Comparison of ENCODE assay signal across 21 cellular contexts in genomic region chr19:49713236-49713845, GRCh38. TPM values are rescaled to one million over a fixed set of nuclear protein-coding genes. Genes with fewer than 3 reads are reported as not detected.
A peak's percentile ranks its signal among the peaks of the same experiment; 100 is the strongest.
DNase-seq lines count a peak whose midpoint lies in the region; ATAC-seq and TF ChIP-seq lines count a peak whose summit lies in the region.
"Had no signal": no experiment of that assay in that cellular context is flagged by ENCODE, and none has a peak within 500 bp of the region (broad histone marks: within the 10 kb centered on the region; RNA-seq: fewer than 3 reads in every experiment).

No MANE protein-coding gene starts in this region.

- H3K4me3 ChIP-seq in HFF-Myc (replicated peaks; ENCODE audit: low read depth, low read length) (peak overlapping the region; percentile 33; the same call in 1 of the 2 replicates), trophoblast cell (ENCODE audit: low read depth, low read length) (no peak overlapping the region)
- H3K4me3 ChIP-seq: SK-N-MC had no signal

- no peak overlapping the region for H2BK12ac ChIP-seq in trophoblast cell (ENCODE audit: low read length)

- no peak overlapping the region for H4K91ac ChIP-seq in trophoblast cell (ENCODE audit: low read depth, low read length)

- no peak overlapping the region for H3K27ac ChIP-seq in trophoblast cell (ENCODE audit: low read depth, low read length)
- H3K27ac ChIP-seq: neutrophil, SK-N-MC, testis had no signal

- H3K23ac ChIP-seq in trophoblast cell (ENCODE audit: low read length) = no peak overlapping the region

- no peak overlapping the region for H3K4ac ChIP-seq in trophoblast cell (ENCODE audit: low read depth, low read length)

- no peaks in the 10 kb centered on the region for H3K79me1 ChIP-seq in trophoblast cell (ENCODE audit: low read length)

- H3K27me3 ChIP-seq in trophoblast cell (ENCODE audit: insufficient read depth, low read length) = no peaks in the 10 kb centered on the region
- H3K27me3 ChIP-seq: neutrophil, testis had no signal

- H2BK5ac ChIP-seq in trophoblast cell (ENCODE audit: low read depth, low read length, poor library complexity) = no peak overlapping the region

- in situ Hi-C loops in GM13977 (cut with MboI; ENCODE audit: low pct_unique_long_range_greater_than_20kb, low sequenced_read_pairs, unreplicated experiment) = no loop called here

- H2BK120ac ChIP-seq in trophoblast cell (ENCODE audit: insufficient read depth, low read length, poor library complexity) = no peak overlapping the region

- POLR2A ChIA-PET in GM10248 (lab: Yijun Ruan, JAX) = interaction anchor here (0.6 kb wide), 1 partner anchor 38 kb away, joined by 3 read pairs; no protein-coding TSS in a partner anchor

- H4K12ac ChIP-seq in trophoblast cell (ENCODE audit: low read depth, low read length) = no peak overlapping the region

- no peak for TF ChIP-seq CTCF in HFF-Myc (IDR thresholded peaks at IDR 0.05; ENCODE audit: low read depth, low read length, missing control alignments)
- TF ChIP-seq CTCF in GM13977 (IDR thresholded peaks at IDR 0.05; ENCODE audit: extremely low read depth, insufficient read depth, missing control alignments) = no peak
- TF ChIP-seq CTCF in GM10248 (IDR thresholded peaks at IDR 0.05; ENCODE audit: control extremely low read depth, extremely low read depth, low read depth, missing control alignments) = no peak

- no peak overlapping the region for H3K4me3 Mint-ChIP-seq in central memory CD8-positive, alpha-beta T cell
- H3K4me3 Mint-ChIP-seq: activated CD8-positive, alpha-beta T cell treated with anti-CD3 and anti-CD28 coated beads for 36 hours; activated T-cell treated with anti-CD3 and anti-CD28 coated beads, Interleukin-2, amount 50 U/mL, for 4 hours; CD8-positive, alpha-beta T cell; stimulated activated effector memory CD8-positive, alpha-beta T cell treated with anti-CD3 and anti-CD28 coated beads, Interleukin-12 subunit alpha, Interleukin-12 subunit beta, amount 100 ng/mL, for 72 hours had no signal

- DNase-seq in HFF-Myc (ENCODE audit: extremely low read depth, low read depth) = no peak
- no peak for DNase-seq in central memory CD8-positive, alpha-beta T cell (ENCODE audit: low spot score in 2 of 2)
- peak; percentile 54 to 75 for DNase-seq in trophoblast cell
- no peak for DNase-seq in GM13977 (ENCODE audit: low spot score)
- no peak for DNase-seq in GM10248 (ENCODE audit: extremely low spot score)
- DNase-seq: activated CD8-positive, alpha-beta T cell treated with anti-CD3 and anti-CD28 coated beads for 36 hours; activated naive CD4-positive, alpha-beta T cell treated with anti-CD3 and anti-CD28 coated beads, Interleukin-2, amount 50 U/mL, for 16 hours; activated T-cell treated with anti-CD3 and anti-CD28 coated beads, Interleukin-2, amount 50 U/mL, for 4 hours; CD8-positive, alpha-beta T cell; DMS79; effector memory CD4-positive, alpha-beta T cell; head of caudate nucleus; left ventricle myocardium superior; NCI-H1436; retina; testis had no signal

- H3K9ac ChIP-seq in trophoblast cell (ENCODE audit: low read length) = no peak overlapping the region

- H2AFZ ChIP-seq in trophoblast cell (ENCODE audit: insufficient read depth, low read length, poor library complexity) = no peak overlapping the region

- H3K9me3 ChIP-seq in trophoblast cell (ENCODE audit: insufficient read depth, low read depth, low read length) = no peaks in the 10 kb centered on the region
- H3K9me3 ChIP-seq: neutrophil, testis had no signal

- WGBS in trophoblast cell (ENCODE audit: extremely low coverage, insufficient coverage, insufficient read length) = no CpG with 5 or more reads among the region's 8 CpGs

- CTCF ChIA-PET in GM10248 (lab: Yijun Ruan, JAX) = interaction anchor here (1.4 kb wide), 1 partner anchor 9 kb away, joined by 3 read pairs; no protein-coding TSS in a partner anchor

- H3K36me3 ChIP-seq in trophoblast cell (ENCODE audit: control insufficient read depth in 1 of 2, insufficient read depth in 2 of 2, low read length in 2 of 2) = no peaks in the 10 kb centered on the region
- H3K36me3 ChIP-seq: neutrophil had no signal

- H3K36me3 Mint-ChIP-seq in central memory CD8-positive, alpha-beta T cell (ENCODE audit: insufficient read depth) = peaks cover 2% of the 10 kb centered on the region

- no peak overlapping the region for H3K18ac ChIP-seq in trophoblast cell (ENCODE audit: low read length)

- H2AK5ac ChIP-seq in trophoblast cell (ENCODE audit: low read length) = no peak overlapping the region

- no peak overlapping the region for H3K14ac ChIP-seq in trophoblast cell (ENCODE audit: low read length)

- peak overlapping the region; percentile 55 for H3K27ac Mint-ChIP-seq in central memory CD8-positive, alpha-beta T cell (ENCODE audit: low read depth)
- H3K27ac Mint-ChIP-seq: activated CD8-positive, alpha-beta T cell treated with anti-CD3 and anti-CD28 coated beads for 36 hours; CD8-positive, alpha-beta T cell; stimulated activated effector memory CD8-positive, alpha-beta T cell treated with anti-CD3 and anti-CD28 coated beads, Interleukin-12 subunit alpha, Interleukin-12 subunit beta, amount 100 ng/mL, for 72 hours had no signal

- no peak overlapping the region for H4K8ac ChIP-seq in trophoblast cell (ENCODE audit: low read depth, low read length)

- no peaks in the 10 kb centered on the region for H3K79me2 ChIP-seq in trophoblast cell (ENCODE audit: control insufficient read depth, insufficient read depth, low read length, poor library complexity)

- no peak for ATAC-seq in central memory CD8-positive, alpha-beta T cell (replicated peaks; ENCODE audit: extremely low read depth, poor library complexity, severe bottlenecking)
- no peak for ATAC-seq in HG03039 (IDR thresholded peaks at IDR 0.05; ENCODE audit: unreplicated experiment)
- ATAC-seq: activated CD8-positive, alpha-beta T cell treated with anti-CD3 and anti-CD28 coated beads for 36 hours; activated T-cell treated with anti-CD3 and anti-CD28 coated beads, Interleukin-2, amount 50 U/mL, for 4 hours; CD8-positive, alpha-beta T cell; Panc1; stimulated activated effector memory CD8-positive, alpha-beta T cell treated with anti-CD3 and anti-CD28 coated beads, Interleukin-12 subunit alpha, Interleukin-12 subunit beta, amount 100 ng/mL, for 72 hours had no signal

- no peaks in the 10 kb centered on the region for H3K9me3 Mint-ChIP-seq in central memory CD8-positive, alpha-beta T cell
- H3K9me3 Mint-ChIP-seq: activated CD8-positive, alpha-beta T cell treated with anti-CD3 and anti-CD28 coated beads for 36 hours; activated T-cell treated with anti-CD3 and anti-CD28 coated beads, Interleukin-2, amount 50 U/mL, for 4 hours; CD8-positive, alpha-beta T cell; stimulated activated effector memory CD8-positive, alpha-beta T cell treated with anti-CD3 and anti-CD28 coated beads, Interleukin-12 subunit alpha, Interleukin-12 subunit beta, amount 100 ng/mL, for 72 hours had no signal

- peaks cover 7% of the 10 kb centered on the region for H3K4me1 Mint-ChIP-seq in central memory CD8-positive, alpha-beta T cell

- H3K4me2 ChIP-seq in trophoblast cell (ENCODE audit: low read length) = no peak overlapping the region

- H3K4me1 ChIP-seq in trophoblast cell (ENCODE audit: control insufficient read depth in 1 of 2, insufficient read depth in 2 of 2, low read length in 2 of 2) = peaks cover 6 to 7% of the 10 kb centered on the region in 2 experiments
- H3K4me1 ChIP-seq: testis had no signal

- H3K27me3 Mint-ChIP-seq in central memory CD8-positive, alpha-beta T cell = peaks cover 28% of the 10 kb centered on the region
- H3K27me3 Mint-ChIP-seq: activated CD8-positive, alpha-beta T cell treated with anti-CD3 and anti-CD28 coated beads for 36 hours had no signal

RNA-seq across cellular contexts. Expression of gene CPT1C, which starts 22.4 kb away (rescaled TPM):
- polyA plus RNA-seq in trophoblast cell (2013) = 8.9 and 10.1 TPM in 2 replicates

RNA-seq across cellular contexts. Expression of gene ADM5, which starts 23.9 kb away (rescaled TPM):
- 0.67 and 0.86 TPM in 2 replicates for polyA plus RNA-seq in trophoblast cell (2013)

RNA-seq across cellular contexts. Expression of gene PRMT1, which starts 36.3 kb away (rescaled TPM):
- polyA plus RNA-seq in trophoblast cell (2013) = 149 and 153 TPM in 2 replicates

RNA-seq across cellular contexts. Expression of gene BCL2L12, which starts 47.6 kb away (rescaled TPM):
- 131 and 139 TPM in 2 replicates for polyA plus RNA-seq in trophoblast cell (2013)

RNA-seq across cellular contexts. Expression of gene IRF3, which starts 47.7 kb away (rescaled TPM):
- 92.5 and 102 TPM in 2 replicates for polyA plus RNA-seq in trophoblast cell (2013)

Comparison
In these comparisons a context has a peak if more than half of its experiments do, and no peak if none do; other contexts are left out.
1. DNase-seq: peak in trophoblast cell (2 of 2); none in HFF-Myc (single experiment), central memory CD8-positive, alpha-beta T cell (0 of 2), GM13977 (single experiment) and GM10248 (single experiment).